In genomic region chr19:4288091-4288777, GRCh38 we compare ENCODE assay signal across 19 cellular contexts. TPM values are rescaled to one million over a fixed set of nuclear protein-coding genes. Genes with fewer than 3 reads are reported as not detected.
"Had no signal": no experiment of that assay in that cellular context is flagged by ENCODE, and none has a peak within 500 bp of the region (broad histone marks: within the 10 kb centered on the region; RNA-seq: fewer than 3 reads in every experiment).

No MANE protein-coding gene starts in this region.

- H3K9me3 ChIP-seq: lower lobe of right lung, sigmoid colon had no signal

- H3K4me1 ChIP-seq: lower lobe of right lung, sigmoid colon had no signal

- H3K27me3 Mint-ChIP-seq: activated T-helper 17 cell treated with anti-CD3 and anti-CD28 coated beads, Interleukin-2, amount 50 U/mL, for 72 hours; naive thymus-derived CD4-positive, alpha-beta T cell had no signal

- H3K9me3 Mint-ChIP-seq: activated naive CD4-positive, alpha-beta T cell treated with anti-CD3 and anti-CD28 coated beads for 36 hours; activated T-helper 17 cell treated with anti-CD3 and anti-CD28 coated beads, Interleukin-2, amount 50 U/mL, for 72 hours; naive thymus-derived CD4-positive, alpha-beta T cell had no signal

- H3K27ac Mint-ChIP-seq: activated naive CD4-positive, alpha-beta T cell treated with anti-CD3 and anti-CD28 coated beads for 36 hours; activated T-helper 17 cell treated with anti-CD3 and anti-CD28 coated beads, Interleukin-2, amount 50 U/mL, for 72 hours; naive thymus-derived CD4-positive, alpha-beta T cell had no signal

- ATAC-seq: activated T-helper 17 cell treated with anti-CD3 and anti-CD28 coated beads, Interleukin-2, amount 50 U/mL, for 72 hours; lower lobe of right lung; naive thymus-derived CD4-positive, alpha-beta T cell had no signal

- H3K36me3 ChIP-seq: lower lobe of right lung, sigmoid colon had no signal

- H3K4me1 Mint-ChIP-seq: activated T-helper 17 cell treated with anti-CD3 and anti-CD28 coated beads, Interleukin-2, amount 50 U/mL, for 72 hours had no signal

- H2AFZ ChIP-seq: hepatocyte had no signal

- H3K27ac ChIP-seq: coronary artery, epithelial cell of prostate, hepatocyte, lower lobe of right lung, sigmoid colon had no signal

- H3K79me2 ChIP-seq: hepatocyte had no signal

- DNase-seq: activated CD4-positive, alpha-beta T cell treated with anti-CD3 and anti-CD28 coated beads, Interleukin-2, amount 50 U/mL, for 1 hour; activated CD4-positive, CD25-positive, alpha-beta regulatory T cell; activated naive CD4-positive, alpha-beta T cell treated with anti-CD3 and anti-CD28 coated beads for 36 hours; activated T-cell treated with anti-CD3 and anti-CD28 coated beads for 4 hours; caudate nucleus; effector CD4-positive, alpha-beta T cell; lower lobe of right lung; naive thymus-derived CD4-positive, alpha-beta T cell; occipital lobe; sigmoid colon; stimulated activated naive CD4-positive, alpha-beta T cell treated with Interleukin-2 at 50 U/mL for 16 hours; T-helper 1 cell; trophoblast cell had no signal

- H3K4me3 Mint-ChIP-seq: activated naive CD4-positive, alpha-beta T cell treated with anti-CD3 and anti-CD28 coated beads for 36 hours; activated T-helper 17 cell treated with anti-CD3 and anti-CD28 coated beads, Interleukin-2, amount 50 U/mL, for 72 hours; naive thymus-derived CD4-positive, alpha-beta T cell had no signal

- H3K4me2 ChIP-seq: hepatocyte had no signal

- H3K27me3 ChIP-seq: hepatocyte had no signal

- H3K4me3 ChIP-seq: coronary artery, hepatocyte, lower lobe of right lung, sigmoid colon had no signal

RNA-seq across cellular contexts. Expression of gene SHD, which starts 9.2 kb away (rescaled TPM):
- total RNA-seq: activated CD8-positive, alpha-beta memory T cell treated with anti-CD3 and anti-CD28 coated beads for 36 hours; activated naive CD4-positive, alpha-beta T cell treated with anti-CD3 and anti-CD28 coated beads for 36 hours; activated T-helper 17 cell treated with anti-CD3 and anti-CD28 coated beads, Interleukin-2, amount 50 U/mL, for 72 hours; hepatocyte; lower lobe of right lung; pulmonary artery endothelial cell; sigmoid colon had no signal
- polyA plus RNA-seq: naive thymus-derived CD4-positive, alpha-beta T cell had no signal

RNA-seq across cellular contexts. Expression of gene TMIGD2, which starts 14.0 kb away (rescaled TPM):
- total RNA-seq: hepatocyte, pulmonary artery endothelial cell, sigmoid colon had no signal
- polyA plus RNA-seq: hepatocyte had no signal
